Comparison of ENCODE assay signal across 25 cellular contexts in genomic region chr17:80971704-80972304, GRCh38.
"Had no signal": no experiment of that assay in that cellular context is flagged by ENCODE, and none has a peak within 500 bp of the region (broad histone marks: within the 10 kb centered on the region; RNA-seq: fewer than 3 reads in every experiment).

No MANE protein-coding gene starts in this region.

- H3K9me3 ChIP-seq: ascending aorta, body of pancreas had no signal

- H3K4me3 ChIP-seq: ascending aorta, body of pancreas had no signal

- H3K36me3 ChIP-seq: ascending aorta had no signal

- DNase-seq: activated CD4-positive, alpha-beta T cell treated with anti-CD3 and anti-CD28 coated beads for 48 hours; activated CD4-positive, alpha-beta T cell treated with anti-CD3 and anti-CD28 coated beads, Interleukin-2, amount 50 U/mL, for 4 hours; activated CD4-positive, CD25-positive, alpha-beta regulatory T cell treated with anti-CD3 and anti-CD28 coated beads, Interleukin-2, amount 50 U/mL, for 72 hours; activated CD8-positive, alpha-beta memory T cell treated with anti-CD3 and anti-CD28 coated beads, Interleukin-2, amount 50 U/mL, for 48 hours; activated CD8-positive, alpha-beta T cell treated with anti-CD3 and anti-CD28 coated beads, Interleukin-2, amount 10 ng/mL, durations not matched to agents 7 days and 5 days; activated naive CD8-positive, alpha-beta T cell treated with anti-CD3 and anti-CD28 coated beads, Interleukin-2, amount 50 U/mL, for 24 hours; activated T-cell treated with anti-CD3 and anti-CD28 coated beads, Interleukin-2, amount 50 U/mL, for 1 hour; amniotic stem cell; body of pancreas; central memory CD4-positive, alpha-beta T cell; Kasumi-1; NCI-H1048; NCI-H146; NCI-H187 treated with DMSO at 0.1 percent for 48 hours; NCI-H2081 treated with DMSO at 0.1 percent for 48 hours; NCI-H446; NCI-H526; NCI-H82; NK-92 treated with Interleukin-12 subunit alpha and Interleukin-12 subunit beta, amount 100 ng/mL, for 24 hours; OCI-M1; RPMI8226; T-helper 17 cell; T-helper 9 cell had no signal

- H3K27ac ChIP-seq: ascending aorta, body of pancreas had no signal

- FAIRE-seq: bronchial epithelial cell had no signal
